8 cellular contexts compared by ENCODE assay signal in genomic region chr22:46619830-46620501, GRCh38. TPM values are rescaled to one million over a fixed set of nuclear protein-coding genes. Genes with fewer than 3 reads are reported as not detected.
DNase-seq lines count a peak whose midpoint lies in the region; ATAC-seq and TF ChIP-seq lines count a peak whose summit lies in the region.

Gene GRAMD4 (plus strand): TSS chr22:46620386. CDS start chr22:46626800, 6,414 bp downstream.

- POLR2A ChIA-PET in Caco-2 (lab: Charles Lee): no interaction called here

- H3K27me3 ChIP-seq in Caco-2 (replicated peaks; ENCODE audit: control insufficient read depth, insufficient read depth, low read length) (no peaks in the 10 kb centered on the region), endodermal cell (ENCODE audit: control insufficient read depth, insufficient read depth, low read length, poor library complexity, severe bottlenecking) (no peaks in the 10 kb centered on the region)

- no peaks in the 10 kb centered on the region for H3K9me3 Mint-ChIP-seq in Caco-2 (ENCODE audit: unreplicated experiment)
- no peaks in the 10 kb centered on the region for H3K9me3 Mint-ChIP-seq in endodermal cell
- H3K9me3 Mint-ChIP-seq in nephron progenitor cell: no peaks in the 10 kb centered on the region

- H3K4me1 Mint-ChIP-seq in Caco-2 (ENCODE audit: low read depth, unreplicated experiment) (no peaks in the 10 kb centered on the region), endodermal cell (peaks cover 4% of the 10 kb centered on the region), nephron progenitor cell (peaks cover 34% of the 10 kb centered on the region)

- H3K4me3 Mint-ChIP-seq in Caco-2 (ENCODE audit: unreplicated experiment) (no peak within 1 kb of the TSS), endodermal cell (no peak within 1 kb of the TSS), nephron progenitor cell (peak within 1 kb of the TSS; percentile 4)

- DNase-seq in Caco-2: no peak
- peak; percentile 62 for DNase-seq in NOMO-1 treated with DMSO at 0.1 percent for 48 hours (lab: John Stamatoyannopoulos, UW; ENCODE audit: unreplicated experiment)
- DNase-seq in endodermal cell: no peak
- no peak for DNase-seq in nephron progenitor cell
- DNase-seq in GDM1 (lab: John Stamatoyannopoulos, UW): no peak
- no peak for DNase-seq in SIG-M5 (lab: John Stamatoyannopoulos, UW)
- DNase-seq in cortex of kidney (lab: John Stamatoyannopoulos, UW): no peak

- no peak for ATAC-seq in HG03432 (IDR thresholded peaks at IDR 0.05; ENCODE audit: unreplicated experiment)

- H3K9me3 ChIP-seq in Caco-2 (no peaks in the 10 kb centered on the region), endodermal cell (ENCODE audit: control insufficient read depth, low read length) (no peaks in the 10 kb centered on the region)

- H3K36me3 Mint-ChIP-seq in Caco-2 (ENCODE audit: insufficient read depth, unreplicated experiment) (no peaks in the 10 kb centered on the region), endodermal cell (ENCODE audit: low read depth) (no peaks in the 10 kb centered on the region), nephron progenitor cell (ENCODE audit: low read depth) (no peaks in the 10 kb centered on the region)

- no TSS peak for BruUV-seq in Caco-2 (replicated peaks; lab: Mats Ljungman, UMichigan)

- H3K4me1 ChIP-seq in Caco-2 (no peaks in the 10 kb centered on the region), endodermal cell (ENCODE audit: control insufficient read depth, insufficient read depth, low read length) (no peaks in the 10 kb centered on the region)

- H3K27me3 Mint-ChIP-seq in Caco-2 (ENCODE audit: insufficient read depth, unreplicated experiment) (no peaks in the 10 kb centered on the region), endodermal cell (ENCODE audit: insufficient read depth) (no peaks in the 10 kb centered on the region), nephron progenitor cell (ENCODE audit: low read depth, poor library complexity) (no peaks in the 10 kb centered on the region)

- H3K9ac ChIP-seq in endodermal cell (ENCODE audit: extremely low read depth, low read length, poor library complexity, severe bottlenecking): no peak within 1 kb of the TSS

- peak within 1 kb of the TSS; percentile 73 for H3K27ac ChIP-seq in endodermal cell (ENCODE audit: low read depth, low read length)

- 80 to 84% methylated on average over 10 to 20 of the region's 20 CpGs for WGBS in endodermal cell (ENCODE audit: insufficient coverage in 1 of 2, insufficient read length in 1 of 2), 2 experiments

- CTCF ChIA-PET in Caco-2 (lab: Charles Lee): no interaction called here

- TF ChIP-seq CTCF in Caco-2 (IDR thresholded peaks at IDR 0.05; ENCODE audit: insufficient read depth in 1 of 2, low read depth in 1 of 2, low read length in 1 of 2, severe bottlenecking in 1 of 2, unreplicated experiment in 1 of 2) (no peak), endodermal cell (conservative IDR thresholded peaks at IDR 0.05) (no peak), nephron progenitor cell (IDR thresholded peaks at IDR 0.05) (no peak)

- H3K27ac Mint-ChIP-seq in Caco-2 (ENCODE audit: unreplicated experiment) (no peak within 1 kb of the TSS), endodermal cell (peak within 1 kb of the TSS; percentile 75), nephron progenitor cell (peak within 1 kb of the TSS; percentile 85)

- no peaks in the 10 kb centered on the region for H3K36me3 ChIP-seq in Caco-2 (ENCODE audit: control insufficient read depth, insufficient read depth, low read length)
- no peaks in the 10 kb centered on the region for H3K36me3 ChIP-seq in endodermal cell (ENCODE audit: control insufficient read depth, insufficient read depth, low read length)

- intact Hi-C loops in Caco-2 (cut with micrococcal nuclease; ENCODE audit: unreplicated experiment): no loop called here

- no peak within 1 kb of the TSS for H3K4me3 ChIP-seq in Caco-2 (ENCODE audit: low read depth, low read length)
- H3K4me3 ChIP-seq in endodermal cell (ENCODE audit: low read length): no peak within 1 kb of the TSS

RNA-seq across cellular contexts. Expression of gene GRAMD4, which starts in this region (rescaled TPM):
- total RNA-seq in Caco-2 (2022) (20.8 and 23.4 TPM in 2 replicates), endodermal cell (10 to 100 TPM; 38.0 to 43.3 TPM)
- polyA plus RNA-seq in endodermal cell (2013, experiment 1 of 2): 32.1 TPM
- 27.6 TPM for polyA plus RNA-seq in endodermal cell (2013, experiment 2 of 2)
